Comparison of ENCODE assay signal across 8 cellular contexts in genomic region chr5:161546463-161547301, GRCh38. TPM values are rescaled to one million over a fixed set of nuclear protein-coding genes. Genes with fewer than 3 reads are reported as not detected.
DNase-seq lines count a peak whose midpoint lies in the region; ATAC-seq and TF ChIP-seq lines count a peak whose summit lies in the region.

Gene GABRB2 (minus strand): TSS chr5:161546725. CDS start chr5:161546643, 82 bp downstream.

- CTCF ChIA-PET in activated CD4-positive, alpha-beta T cell treated with anti-CD3 and anti-CD28 coated beads for 36 hours (lab: Charles Lee) = no interaction called here
- CTCF ChIA-PET in activated CD4-positive, alpha-beta memory T cell treated with anti-CD3 and anti-CD28 coated beads for 36 hours (lab: Charles Lee) = no interaction called here

- peaks cover 69% of the 10 kb centered on the region for H3K27me3 Mint-ChIP-seq in activated CD4-positive, alpha-beta T cell treated with anti-CD3 and anti-CD28 coated beads for 36 hours
- H3K27me3 Mint-ChIP-seq in activated CD4-positive, alpha-beta memory T cell treated with anti-CD3 and anti-CD28 coated beads for 36 hours = peaks cover 48% of the 10 kb centered on the region
- H3K27me3 Mint-ChIP-seq in nephron progenitor cell (ENCODE audit: low read depth, poor library complexity) = peaks cover 48% of the 10 kb centered on the region

- peaks cover 7% of the 10 kb centered on the region for H3K4me1 Mint-ChIP-seq in activated CD4-positive, alpha-beta T cell treated with anti-CD3 and anti-CD28 coated beads for 36 hours
- peaks cover 15% of the 10 kb centered on the region for H3K4me1 Mint-ChIP-seq in activated CD4-positive, alpha-beta memory T cell treated with anti-CD3 and anti-CD28 coated beads for 36 hours (ENCODE audit: low read depth)
- H3K4me1 Mint-ChIP-seq in nephron progenitor cell = peaks cover 39% of the 10 kb centered on the region

- H3K27ac ChIP-seq in foreskin keratinocyte = no peak within 1 kb of the TSS

- H3K36me3 Mint-ChIP-seq in activated CD4-positive, alpha-beta T cell treated with anti-CD3 and anti-CD28 coated beads for 36 hours (ENCODE audit: low read depth) = no peaks in the 10 kb centered on the region
- no peaks in the 10 kb centered on the region for H3K36me3 Mint-ChIP-seq in activated CD4-positive, alpha-beta memory T cell treated with anti-CD3 and anti-CD28 coated beads for 36 hours
- no peaks in the 10 kb centered on the region for H3K36me3 Mint-ChIP-seq in nephron progenitor cell (ENCODE audit: low read depth)

- peak within 1 kb of the TSS; percentile 67 for H3K4me3 Mint-ChIP-seq in activated CD4-positive, alpha-beta T cell treated with anti-CD3 and anti-CD28 coated beads for 36 hours
- H3K4me3 Mint-ChIP-seq in activated CD4-positive, alpha-beta memory T cell treated with anti-CD3 and anti-CD28 coated beads for 36 hours = peak within 1 kb of the TSS; percentile 73
- H3K4me3 Mint-ChIP-seq in nephron progenitor cell = peak within 1 kb of the TSS; percentile 94

- H3K27ac Mint-ChIP-seq in activated CD4-positive, alpha-beta T cell treated with anti-CD3 and anti-CD28 coated beads for 36 hours = no peak within 1 kb of the TSS
- H3K27ac Mint-ChIP-seq in activated CD4-positive, alpha-beta memory T cell treated with anti-CD3 and anti-CD28 coated beads for 36 hours = no peak within 1 kb of the TSS
- H3K27ac Mint-ChIP-seq in nephron progenitor cell = peak within 1 kb of the TSS; percentile 44

- TF ChIP-seq CTCF in foreskin keratinocyte (conservative IDR thresholded peaks at IDR 0.05) (no peak), nephron progenitor cell (IDR thresholded peaks at IDR 0.05) (no peak)

- H3K4me1 ChIP-seq in foreskin keratinocyte = no peaks in the 10 kb centered on the region

- peak; percentile 63 for DNase-seq in activated CD4-positive, alpha-beta T cell treated with anti-CD3 and anti-CD28 coated beads for 36 hours
- DNase-seq in activated CD4-positive, alpha-beta T cell treated with anti-CD3 and anti-CD28 coated beads for 1 hour = no peak
- DNase-seq in LoVo (ENCODE audit: low spot score) (peak; percentile 70), foreskin keratinocyte (peak in 1 of 2 donors; percentile 11), nephron progenitor cell (peak; percentile 77), NCI-H2107 (lab: John Stamatoyannopoulos, UW) (no peak)
- DNase-seq in activated CD4-positive, alpha-beta memory T cell treated with anti-CD3 and anti-CD28 coated beads for 36 hours = peak; percentile 42

- H3K9me3 Mint-ChIP-seq in activated CD4-positive, alpha-beta T cell treated with anti-CD3 and anti-CD28 coated beads for 36 hours (ENCODE audit: low read depth) = no peaks in the 10 kb centered on the region
- H3K9me3 Mint-ChIP-seq in activated CD4-positive, alpha-beta memory T cell treated with anti-CD3 and anti-CD28 coated beads for 36 hours = peaks cover under 1% of the 10 kb centered on the region
- peaks cover 14% of the 10 kb centered on the region for H3K9me3 Mint-ChIP-seq in nephron progenitor cell

- ATAC-seq in activated CD4-positive, alpha-beta T cell treated with anti-CD3 and anti-CD28 coated beads for 36 hours = peak; percentile 55
- peak; percentile 66 for ATAC-seq in GM21786 (IDR thresholded peaks at IDR 0.05; ENCODE audit: unreplicated experiment)
- ATAC-seq in foreskin keratinocyte = peak; percentile 24

- POLR2A ChIA-PET in activated CD4-positive, alpha-beta T cell treated with anti-CD3 and anti-CD28 coated beads for 36 hours (lab: Charles Lee) = no interaction called here
- POLR2A ChIA-PET in activated CD4-positive, alpha-beta memory T cell treated with anti-CD3 and anti-CD28 coated beads for 36 hours (lab: Charles Lee) = no interaction called here

- intact Hi-C loops in activated CD4-positive, alpha-beta T cell treated with anti-CD3 and anti-CD28 coated beads for 36 hours (cut with DNase I, micrococcal nuclease) = loop anchor here (10.0 kb wide), 4 partner anchors 1042 to 1958 kb away; partner anchors contain the start of gene MAT2B (in 1 of the 2)
- intact Hi-C loops in activated CD4-positive, alpha-beta memory T cell treated with anti-CD3 and anti-CD28 coated beads for 36 hours (cut with micrococcal nuclease) = loop anchor here (2.0 to 10.0 kb wide), 2 partner anchors 1112 to 1800 kb away; no protein-coding TSS in a partner anchor

- H3K27me3 ChIP-seq in foreskin keratinocyte = peaks cover 54% of the 10 kb centered on the region

RNA-seq across cellular contexts. Expression of gene GABRB2, which starts in this region (rescaled TPM):
- total RNA-seq in activated CD4-positive, alpha-beta T cell treated with anti-CD3 and anti-CD28 coated beads for 36 hours = not detected
- total RNA-seq in activated CD4-positive, alpha-beta memory T cell treated with anti-CD3 and anti-CD28 coated beads for 36 hours = not detected
- not detected in 2 replicates for total RNA-seq in foreskin keratinocyte
- polyA plus RNA-seq in foreskin keratinocyte = not detected in 2 replicates

Comparison
In these comparisons a context has a peak if more than half of its experiments do, and no peak if none do; other contexts are left out.
1. Peak in DNase-seq and ATAC-seq in activated CD4-positive, alpha-beta T cell treated with anti-CD3 and anti-CD28 coated beads for 36 hours; RNA of the gene not detected or under 1 TPM.
2. Peak in DNase-seq in activated CD4-positive, alpha-beta memory T cell treated with anti-CD3 and anti-CD28 coated beads for 36 hours; RNA of the gene not detected or under 1 TPM.
3. Peak in ATAC-seq in foreskin keratinocyte; RNA of the gene not detected or under 1 TPM.
4. DNase-seq: peak in LoVo (single experiment) and nephron progenitor cell (single experiment); none in activated CD4-positive, alpha-beta T cell treated with anti-CD3 and anti-CD28 coated beads for 1 hour (single experiment) and NCI-H2107 (single experiment).
5. Peak in every context shown above with its lines, with median percentiles within 50 percentile points of each other: ATAC-seq and H3K4me3 Mint-ChIP-seq.